In the genomic region with DNA sequence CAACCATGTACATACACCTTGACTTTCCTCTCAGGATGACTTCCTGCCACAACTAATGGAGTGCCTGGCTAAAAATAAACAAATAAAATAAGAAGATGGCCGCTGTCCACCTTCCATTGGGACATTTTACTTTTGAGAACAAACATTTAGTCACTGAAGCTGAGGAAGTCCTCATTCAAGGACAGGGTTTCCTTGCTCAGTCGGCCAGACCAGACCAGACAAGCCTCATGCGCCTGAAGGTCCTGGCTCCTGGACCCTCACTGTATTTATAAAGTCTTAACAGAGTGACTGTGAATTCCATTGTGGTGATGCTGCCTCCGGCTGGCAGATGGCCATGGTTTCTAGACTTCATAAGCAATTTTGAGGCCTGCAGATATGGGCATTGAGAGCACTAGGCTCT, we compare ENCODE assay signal across 9 cellular contexts.
DNase-seq lines count a peak whose midpoint lies in the region; ATAC-seq and TF ChIP-seq lines count a peak whose summit lies in the region.
"Had no signal": no experiment of that assay in that cellular context is flagged by ENCODE, and none has a peak within 500 bp of the region (broad histone marks: within the 10 kb centered on the region; RNA-seq: fewer than 3 reads in every experiment).

No MANE protein-coding gene starts in this region.

- TF ChIP-seq POLR2A in prostate gland (IDR thresholded peaks at IDR 0.05): no peak

- H3K4me1 Mint-ChIP-seq in activated T-helper 1 cell treated with anti-CD3 and anti-CD28 coated beads, Interleukin-12 subunit alpha, Interleukin-12 subunit beta, Interleukin-2, Interleukin-4 antibody, amounts not matched to agents 30 ng/mL and 10 ng/mL and 1 ng/mL, durations not matched to agents 14 hours and 24 hours and 36 hours (ENCODE audit: low read depth): peaks cover 50% of the 10 kb centered on the region

- 23% methylated on average over 4 of the region's 4 CpGs for WGBS in prostate gland

- TF ChIP-seq CTCF in RWPE2 (IDR thresholded peaks at IDR 0.05; ENCODE audit: poor library complexity, severe bottlenecking): no peak
- no peak for TF ChIP-seq CTCF in prostate gland (IDR thresholded peaks at IDR 0.05)

- peaks cover 16% of the 10 kb centered on the region for H3K36me3 Mint-ChIP-seq in activated T-helper 1 cell treated with anti-CD3 and anti-CD28 coated beads, Interleukin-12 subunit alpha, Interleukin-12 subunit beta, Interleukin-2, Interleukin-4 antibody, amounts not matched to agents 30 ng/mL and 10 ng/mL and 1 ng/mL, durations not matched to agents 14 hours and 24 hours and 36 hours (ENCODE audit: low read depth)

- no peaks in the 10 kb centered on the region for H3K9me3 ChIP-seq in RWPE2 (ENCODE audit: severe bottlenecking)
- H3K9me3 ChIP-seq in prostate gland: no peaks in the 10 kb centered on the region

- H3K36me3 ChIP-seq in RWPE2 (ENCODE audit: low read depth): 0 out of 2 replicates have a peak, but pooled peaks cover 4% of the 10 kb centered on the region
- no peaks in the 10 kb centered on the region for H3K36me3 ChIP-seq in prostate gland

- H3K27me3 ChIP-seq in RWPE2 (ENCODE audit: insufficient read depth, poor library complexity, severe bottlenecking) (no peaks in the 10 kb centered on the region), prostate gland (replicated peaks; ENCODE audit: insufficient read depth) (no peaks in the 10 kb centered on the region)

- in situ Hi-C loops in Caki2 (cut with HindIII; ENCODE audit: low pct_unique_long_range_greater_than_20kb, low sequenced_read_pairs): no loop called here

- peak; percentile 64 for DNase-seq in Caki2 (ENCODE audit: low read depth)
- peak; percentile 84 for DNase-seq in RWPE2 (ENCODE audit: low spot score)
- DNase-seq in foreskin melanocyte: peak; percentile 77
- peak; percentile 84 for DNase-seq in prostate gland (ENCODE audit: low spot score)
- no peak for DNase-seq in UCSD-AML1 (lab: John Stamatoyannopoulos, UW; ENCODE audit: unreplicated experiment)
- DNase-seq in activated T-helper 1 cell treated with anti-CD3 and anti-CD28 coated beads, Interleukin-12 subunit alpha, Interleukin-12 subunit beta, Interleukin-2, Interleukin-4 antibody, amounts not matched to agents 30 ng/mL and 10 ng/mL and 1 ng/mL, durations not matched to agents 14 hours and 24 hours and 36 hours (ENCODE audit: low spot score): no peak
- DNase-seq in DMS53 (lab: John Stamatoyannopoulos, UW): no peak

- no peak overlapping the region for H3K4me3 ChIP-seq in RWPE2 (ENCODE audit: severe bottlenecking)
- no peak overlapping the region for H3K4me3 ChIP-seq in prostate gland
- H3K4me3 ChIP-seq: SK-N-MC had no signal

- H3K27ac ChIP-seq in RWPE2 (ENCODE audit: poor library complexity, severe bottlenecking) (peak overlapping the region; percentile 95), prostate gland (peak overlapping the region; percentile 22 to 36)
- H3K27ac ChIP-seq: SK-N-MC had no signal

- H3K4me1 ChIP-seq in RWPE2 (ENCODE audit: insufficient read depth, poor library complexity, severe bottlenecking) (peaks cover 46% of the 10 kb centered on the region), prostate gland (replicated peaks) (no peaks in the 10 kb centered on the region)

- intact Hi-C loops in prostate gland (cut with DNase I): loop anchor here (5.0 kb wide), 1 partner anchor 114 kb away; a partner anchor contains a TSS
- intact Hi-C loops in activated T-helper 1 cell treated with anti-CD3 and anti-CD28 coated beads, Interleukin-12 subunit alpha, Interleukin-12 subunit beta, Interleukin-2, Interleukin-4 antibody, amounts not matched to agents 30 ng/mL and 10 ng/mL and 1 ng/mL, durations not matched to agents 14 hours and 24 hours and 36 hours (cut with micrococcal nuclease): no loop called here

- no peak overlapping the region for H3K27ac Mint-ChIP-seq in activated T-helper 1 cell treated with anti-CD3 and anti-CD28 coated beads, Interleukin-12 subunit alpha, Interleukin-12 subunit beta, Interleukin-2, Interleukin-4 antibody, amounts not matched to agents 30 ng/mL and 10 ng/mL and 1 ng/mL, durations not matched to agents 14 hours and 24 hours and 36 hours

- peak; percentile 95 for ATAC-seq in RWPE2 (ENCODE audit: low read depth)
- ATAC-seq in HG02763 (IDR thresholded peaks at IDR 0.05; ENCODE audit: unreplicated experiment): no peak

- H3K4me3 Mint-ChIP-seq in activated T-helper 1 cell treated with anti-CD3 and anti-CD28 coated beads, Interleukin-12 subunit alpha, Interleukin-12 subunit beta, Interleukin-2, Interleukin-4 antibody, amounts not matched to agents 30 ng/mL and 10 ng/mL and 1 ng/mL, durations not matched to agents 14 hours and 24 hours and 36 hours: no peak overlapping the region

- H3K27me3 Mint-ChIP-seq in activated T-helper 1 cell treated with anti-CD3 and anti-CD28 coated beads, Interleukin-12 subunit alpha, Interleukin-12 subunit beta, Interleukin-2, Interleukin-4 antibody, amounts not matched to agents 30 ng/mL and 10 ng/mL and 1 ng/mL, durations not matched to agents 14 hours and 24 hours and 36 hours (ENCODE audit: insufficient read depth): no peaks in the 10 kb centered on the region

- H3K9me3 Mint-ChIP-seq in activated T-helper 1 cell treated with anti-CD3 and anti-CD28 coated beads, Interleukin-12 subunit alpha, Interleukin-12 subunit beta, Interleukin-2, Interleukin-4 antibody, amounts not matched to agents 30 ng/mL and 10 ng/mL and 1 ng/mL, durations not matched to agents 14 hours and 24 hours and 36 hours: no peaks in the 10 kb centered on the region

Comparison
In these comparisons a context has a peak if more than half of its experiments do, and no peak if none do; other contexts are left out.
1. DNase-seq: peak in Caki2 (single experiment), RWPE2 (single experiment), foreskin melanocyte (single experiment) and prostate gland (single experiment); none in UCSD-AML1 (single experiment), activated T-helper 1 cell treated with anti-CD3 and anti-CD28 coated beads, Interleukin-12 subunit alpha, Interleukin-12 subunit beta, Interleukin-2, Interleukin-4 antibody, amounts not matched to agents 30 ng/mL and 10 ng/mL and 1 ng/mL, durations not matched to agents 14 hours and 24 hours and 36 hours (single experiment) and DMS53 (single experiment).